8 cellular contexts compared by ENCODE assay signal in the genomic region with DNA sequence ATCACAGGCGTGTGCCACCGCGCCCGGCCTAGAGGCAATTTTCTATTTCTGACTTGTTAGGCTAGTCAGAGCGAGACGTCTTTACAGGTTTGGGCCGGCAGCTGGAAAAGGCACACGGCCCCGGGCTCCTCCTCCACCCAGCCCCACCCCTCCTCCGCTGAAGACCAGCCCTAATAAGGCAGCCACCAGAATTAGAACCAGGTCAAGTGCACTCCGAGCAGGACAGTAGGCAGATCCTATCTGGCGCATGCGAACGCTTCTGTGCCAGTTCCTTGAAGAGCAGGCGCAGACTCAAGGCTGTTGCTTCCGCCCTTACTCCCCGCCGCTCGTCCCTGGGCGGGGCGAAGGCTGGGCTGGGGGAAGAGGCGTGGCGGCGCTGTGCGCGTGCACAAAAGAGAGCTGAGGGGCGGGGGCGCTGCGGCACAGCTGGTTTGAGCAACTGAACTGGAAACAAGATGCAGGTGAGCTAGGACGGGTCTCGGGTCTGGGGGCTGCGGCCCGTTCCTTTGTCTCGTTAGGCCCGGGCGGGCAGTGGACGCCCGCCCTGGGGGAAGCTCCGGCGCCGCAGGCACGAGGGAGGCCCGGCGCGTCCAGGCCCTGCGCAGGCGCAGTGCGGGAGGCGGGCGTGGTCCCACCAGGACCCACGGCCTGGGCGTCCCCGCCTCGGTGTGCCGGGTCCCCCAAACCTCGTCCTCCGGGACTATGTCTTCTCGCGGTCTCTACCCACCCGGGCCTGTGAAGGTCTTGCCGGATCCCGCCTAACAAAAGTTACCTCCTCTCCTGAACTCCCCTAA. TPM values are rescaled to one million over a fixed set of nuclear protein-coding genes. Genes with fewer than 3 reads are reported as not detected.
DNase-seq lines count a peak whose midpoint lies in the region; ATAC-seq and TF ChIP-seq lines count a peak whose summit lies in the region.

A gene (plus strand): TSS at position 381 of the 794 bp plus-strand sequence. CDS start 75 bp downstream, at position 456.

- H3K4me3 ChIP-seq in RWPE2 (ENCODE audit: severe bottlenecking) (peak within 1 kb of the TSS; percentile 58), fibroblast of mammary gland (ENCODE audit: control insufficient read depth, low read depth, low read length) (peak within 1 kb of the TSS; percentile 95)

- peak; percentile 16 for TF ChIP-seq CTCF in RWPE2 (IDR thresholded peaks at IDR 0.05; ENCODE audit: poor library complexity, severe bottlenecking)
- TF ChIP-seq CTCF in fibroblast of mammary gland (conservative IDR thresholded peaks at IDR 0.05; ENCODE audit: control insufficient read depth, insufficient read depth, low read depth, low read length): no peak

- H3K9me3 ChIP-seq in RWPE2 (ENCODE audit: severe bottlenecking): no peaks in the 10 kb centered on the region

- peaks cover 10% of the 10 kb centered on the region for H3K36me3 ChIP-seq in RWPE2 (ENCODE audit: low read depth)

- DNase-seq in ELR (ENCODE audit: low read depth): peak; percentile 99
- peak; percentile 99 for DNase-seq in H4 (ENCODE audit: low spot score)
- peak; percentile 97 for DNase-seq in LoVo (ENCODE audit: low spot score)
- peak; percentile 98 for DNase-seq in RWPE2 (ENCODE audit: low spot score)
- peak; percentile 94 for DNase-seq in activated T-helper 2 cell treated with anti-CD3 and anti-CD28 coated beads, Interferon-gamma antibody, Interleukin-2, Interleukin-4, amounts not matched to agents 10 μg/mL and 5 μg/mL and 100 μg/mL, durations not matched to agents 14 hours and 24 hours and 36 hours (ENCODE audit: low spot score)
- peak; percentile 99 for DNase-seq in fibroblast of mammary gland (ENCODE audit: low read depth)
- peak; percentile 90 to 99 (median 96) for DNase-seq in naive thymus-derived CD8-positive, alpha-beta T cell
- peak; percentile 91 to 100 (median 95) for DNase-seq in stimulated activated naive CD4-positive, alpha-beta T cell (lab: John Stamatoyannopoulos, UW)

- peak; percentile 95 for ATAC-seq in RWPE2 (ENCODE audit: low read depth)
- ATAC-seq in naive thymus-derived CD8-positive, alpha-beta T cell: peak; percentile 85 to 90

- no peaks in the 10 kb centered on the region for H3K4me1 ChIP-seq in RWPE2 (ENCODE audit: insufficient read depth, poor library complexity, severe bottlenecking)

- H3K27ac Mint-ChIP-seq in activated T-helper 2 cell treated with anti-CD3 and anti-CD28 coated beads, Interferon-gamma antibody, Interleukin-2, Interleukin-4, amounts not matched to agents 10 μg/mL and 5 μg/mL and 100 μg/mL, durations not matched to agents 14 hours and 24 hours and 36 hours: peak within 1 kb of the TSS; percentile 99
- peak within 1 kb of the TSS; percentile 97 to 99 (median 99) for H3K27ac Mint-ChIP-seq in naive thymus-derived CD8-positive, alpha-beta T cell

- no peaks in the 10 kb centered on the region for H3K27me3 Mint-ChIP-seq in activated T-helper 2 cell treated with anti-CD3 and anti-CD28 coated beads, Interferon-gamma antibody, Interleukin-2, Interleukin-4, amounts not matched to agents 10 μg/mL and 5 μg/mL and 100 μg/mL, durations not matched to agents 14 hours and 24 hours and 36 hours (ENCODE audit: low read depth)
- no peaks in the 10 kb centered on the region for H3K27me3 Mint-ChIP-seq in naive thymus-derived CD8-positive, alpha-beta T cell

- H3K27ac ChIP-seq in RWPE2 (ENCODE audit: poor library complexity, severe bottlenecking): peak within 1 kb of the TSS; percentile 65

- H3K27me3 ChIP-seq in RWPE2 (ENCODE audit: insufficient read depth, poor library complexity, severe bottlenecking): no peaks in the 10 kb centered on the region

- H3K36me3 Mint-ChIP-seq in activated T-helper 2 cell treated with anti-CD3 and anti-CD28 coated beads, Interferon-gamma antibody, Interleukin-2, Interleukin-4, amounts not matched to agents 10 μg/mL and 5 μg/mL and 100 μg/mL, durations not matched to agents 14 hours and 24 hours and 36 hours (ENCODE audit: low read depth): peaks cover 21% of the 10 kb centered on the region
- peaks cover 0 to 23% (median 6%) of the 10 kb centered on the region in 3 donors for H3K36me3 Mint-ChIP-seq in naive thymus-derived CD8-positive, alpha-beta T cell

- POLR2A ChIA-PET in naive thymus-derived CD8-positive, alpha-beta T cell (lab: Charles Lee): interaction anchor here (0.6 to 5.8 kb wide), 18 partner anchors 9 to 801 kb away, joined by 3 to 88 read pairs (median 4); a partner anchor contains a TSS

- H3K4me3 Mint-ChIP-seq in activated T-helper 2 cell treated with anti-CD3 and anti-CD28 coated beads, Interferon-gamma antibody, Interleukin-2, Interleukin-4, amounts not matched to agents 10 μg/mL and 5 μg/mL and 100 μg/mL, durations not matched to agents 14 hours and 24 hours and 36 hours (ENCODE audit: low read depth): peak within 1 kb of the TSS; percentile 88
- peak within 1 kb of the TSS; percentile 92 to 100 (median 98) for H3K4me3 Mint-ChIP-seq in naive thymus-derived CD8-positive, alpha-beta T cell

- H3K9me3 Mint-ChIP-seq in activated T-helper 2 cell treated with anti-CD3 and anti-CD28 coated beads, Interferon-gamma antibody, Interleukin-2, Interleukin-4, amounts not matched to agents 10 μg/mL and 5 μg/mL and 100 μg/mL, durations not matched to agents 14 hours and 24 hours and 36 hours: no peaks in the 10 kb centered on the region
- no peaks in the 10 kb centered on the region for H3K9me3 Mint-ChIP-seq in naive thymus-derived CD8-positive, alpha-beta T cell

- peaks cover 36% of the 10 kb centered on the region for H3K4me1 Mint-ChIP-seq in activated T-helper 2 cell treated with anti-CD3 and anti-CD28 coated beads, Interferon-gamma antibody, Interleukin-2, Interleukin-4, amounts not matched to agents 10 μg/mL and 5 μg/mL and 100 μg/mL, durations not matched to agents 14 hours and 24 hours and 36 hours (ENCODE audit: low read depth)
- peaks cover 18 to 40% (median 33%) of the 10 kb centered on the region in 4 donors for H3K4me1 Mint-ChIP-seq in naive thymus-derived CD8-positive, alpha-beta T cell

- intact Hi-C loops in activated T-helper 2 cell treated with anti-CD3 and anti-CD28 coated beads, Interferon-gamma antibody, Interleukin-2, Interleukin-4, amounts not matched to agents 10 μg/mL and 5 μg/mL and 100 μg/mL, durations not matched to agents 14 hours and 24 hours and 36 hours (cut with micrococcal nuclease): loop anchor here (1.0 to 10.0 kb wide), 6 partner anchors 18 to 1408 kb away; a partner anchor contains a TSS

RNA-seq across cellular contexts. Expression of the gene that starts here (rescaled TPM):
- total RNA-seq in H4 (2014; rRNA removed; shearing (Covaris generic)): 23.2 and 25.2 TPM in 2 replicates
- total RNA-seq in activated T-helper 2 cell treated with anti-CD3 and anti-CD28 coated beads, Interferon-gamma antibody, Interleukin-2, Interleukin-4, amounts not matched to agents 10 μg/mL and 5 μg/mL and 100 μg/mL, durations not matched to agents 14 hours and 24 hours and 36 hours: 42.5 and 48.8 TPM in 2 replicates
- 10 to 100 TPM; 21.1 to 21.8 TPM for total RNA-seq in naive thymus-derived CD8-positive, alpha-beta T cell
- 10 to 100 TPM; 54.8 to 67.4 (median 58.4) TPM for polyA plus RNA-seq in naive thymus-derived CD8-positive, alpha-beta T cell

Comparison
In these comparisons a context has a peak if more than half of its experiments do, and no peak if none do; other contexts are left out.
1. Peak in every context shown above with its lines: DNase-seq, ATAC-seq, H3K4me3 ChIP-seq and H3K27ac ChIP-seq.